ENCODE assay signal across 14 cellular contexts in the genomic region with DNA sequence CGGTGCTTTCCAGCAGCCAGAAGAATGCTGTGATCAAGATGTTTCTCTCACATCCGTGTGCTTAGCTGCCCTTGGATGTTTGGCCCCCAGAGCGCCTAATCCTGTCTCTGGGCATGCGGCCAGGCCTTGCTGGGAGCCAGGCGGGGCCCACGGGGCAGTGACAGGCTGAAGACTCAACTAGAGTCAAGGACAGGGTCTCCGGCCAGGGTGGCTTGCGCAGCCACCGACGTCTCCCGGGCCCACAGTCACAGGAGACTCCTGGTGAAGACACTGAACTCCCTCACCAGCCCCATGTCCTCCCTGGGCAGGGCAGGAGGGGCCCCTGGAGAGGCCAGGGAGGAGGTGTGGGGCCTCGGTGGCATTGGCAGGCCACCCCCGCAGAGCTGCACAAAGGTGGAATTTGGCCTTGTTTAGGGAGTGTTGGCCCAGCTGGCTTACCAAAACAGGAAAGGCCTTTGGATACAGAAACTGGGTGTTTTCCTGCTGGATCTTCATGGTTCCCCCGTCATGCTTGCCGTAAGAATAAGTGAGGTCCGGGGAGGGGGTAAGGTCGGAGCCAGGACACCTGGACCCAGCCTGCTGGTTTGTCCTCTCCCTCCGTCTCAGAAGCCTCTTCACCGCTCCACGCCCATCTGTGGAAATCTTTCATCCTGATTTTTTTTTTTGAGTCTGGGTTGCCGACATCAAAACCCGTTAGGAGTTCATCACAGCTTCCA. TPM values are rescaled to one million over a fixed set of nuclear protein-coding genes. Genes with fewer than 3 reads are reported as not detected.
DNase-seq lines count a peak whose midpoint lies in the region; ATAC-seq, FAIRE-seq and TF ChIP-seq lines count a peak whose summit lies in the region.
"Had no signal": no experiment of that assay in that cellular context is flagged by ENCODE, and none has a peak within 500 bp of the region (broad histone marks: within the 10 kb centered on the region; RNA-seq: fewer than 3 reads in every experiment).

No MANE protein-coding gene starts in this region.

- no peak overlapping the region for H3K9ac ChIP-seq in H9 (ENCODE audit: extremely low read depth, insufficient read length, low read length)
- H3K9ac ChIP-seq in duodenal mucosa (ENCODE audit: low read depth in 1 of 2, low read length in 2 of 2) = peak overlapping the region; percentile 32 to 59
- peak overlapping the region; percentile 58 for H3K9ac ChIP-seq in HepG2 (ENCODE audit: insufficient read depth, low read depth, low read length)
- H3K9ac ChIP-seq in stomach smooth muscle (ENCODE audit: low read length in 2 of 2) = no peak overlapping the region

- no peak overlapping the region for H3K18ac ChIP-seq in H9 (ENCODE audit: insufficient read length, low read depth, low read length)

- H2AFZ ChIP-seq in H9 (ENCODE audit: low read length) = no peak overlapping the region
- H2AFZ ChIP-seq in HepG2 (ENCODE audit: low read length) = no peak overlapping the region

- TF ChIP-seq EP300 in HepG2 (IDR thresholded peaks at IDR 0.05; ENCODE audit: low read depth in 2 of 2, low read length in 2 of 2) = peak in 1 of 2 experiments; percentile 40; a peak in 2 of 4 replicates
- peak; percentile 65; the same call in 1 of the 2 replicates for TF ChIP-seq EP300 in HepG2 (CRISPR knock-in tag; IDR thresholded peaks at IDR 0.05; ENCODE audit: borderline replicate concordance)

- H3T11ph ChIP-seq in H9 (ENCODE audit: low read length) = no peak overlapping the region

- H3K4me1 Mint-ChIP-seq in H9 = no peaks in the 10 kb centered on the region
- H3K4me1 Mint-ChIP-seq: CD4-positive, alpha-beta memory T cell had no signal

- H3K27me3 ChIP-seq in H9 (ENCODE audit: insufficient read depth, low read length) = no peaks in the 10 kb centered on the region
- H3K27me3 ChIP-seq in duodenal mucosa (ENCODE audit: control insufficient read depth in 1 of 2, insufficient read depth in 2 of 2, low read length in 2 of 2) = no peaks in the 10 kb centered on the region
- no peaks in the 10 kb centered on the region for H3K27me3 ChIP-seq in HepG2 (ENCODE audit: control insufficient read depth in 1 of 2, insufficient read depth in 2 of 2, low read length in 2 of 2)
- H3K27me3 ChIP-seq in stomach smooth muscle (ENCODE audit: control insufficient read depth in 1 of 2, insufficient read depth in 2 of 2, low read length in 2 of 2) = no peaks in the 10 kb centered on the region

- H3K4me3 ChIP-seq in duodenal mucosa (ENCODE audit: low read depth in 1 of 2, low read length in 2 of 2) (peak overlapping the region in 1 of 2 donors; percentile 15), HepG2 (replicated peaks in 1 of 3; ENCODE audit: insufficient read depth in 1 of 3, low read depth in 2 of 3, low read length in 3 of 3) (peak overlapping the region; percentile 30 to 65 (median 32); a peak in 5 of 6 replicates), stomach smooth muscle (ENCODE audit: low read length in 2 of 2) (no peak overlapping the region)

- H4K91ac ChIP-seq in H9 (ENCODE audit: insufficient read length, low read depth, low read length) = no peak overlapping the region

- H2BK20ac ChIP-seq in H9 (ENCODE audit: low read depth, low read length, poor library complexity, severe bottlenecking) = no peak overlapping the region

- TF ChIP-seq RAD21 in HepG2 (CRISPR knock-in tag; IDR thresholded peaks at IDR 0.05) = peak; percentile 39; the same call in 1 of the 2 replicates

- intact Hi-C loops in HepG2 (cut with micrococcal nuclease; ENCODE audit: unreplicated experiment) = loop anchor here (5.0 kb wide), 1 partner anchor 56 kb away; no protein-coding TSS in a partner anchor

- H3K27ac Mint-ChIP-seq in H9 = peak overlapping the region in 2 of 3 experiments; percentile 23 to 44; a peak in 1 of 7 replicates
- H3K27ac Mint-ChIP-seq: CD4-positive, alpha-beta memory T cell had no signal

- CTCF ChIA-PET in HepG2 (lab: Yijun Ruan, JAX; ENCODE audit: low intra/inter-chr PET ratio, low total read pairs) = interaction anchor here (3.0 kb wide), 1 partner anchor 94 kb away, joined by 16 read pairs; no protein-coding TSS in a partner anchor

- POLR2A ChIA-PET in HepG2 (lab: Yijun Ruan, JAX) = interaction anchor here (0.6 to 3.1 kb wide), 20 partner anchors 9 to 129 kb away, joined by 3 to 24 read pairs (median 6); a partner anchor contains a TSS

- no peak overlapping the region for H2BK120ac ChIP-seq in H9 (ENCODE audit: low read depth, low read length, poor library complexity, severe bottlenecking)

- no peak overlapping the region for H2BK12ac ChIP-seq in H9 (ENCODE audit: insufficient read length, low read depth, low read length)

- TF ChIP-seq POLR2A in HepG2 (IDR thresholded peaks at IDR 0.05; ENCODE audit: insufficient read depth in 1 of 2, low read depth in 2 of 2, low read length in 2 of 2) = peak in 1 of 2 experiments; percentile 17; a peak in 1 of 4 replicates

- in situ Hi-C loops in HepG2 (cut with HindIII; ENCODE audit: extremely low pct_ligation_motif_present, low pct_unique_long_range_greater_than_20kb) = loop anchor here (5.0 kb wide), 1 partner anchor 91 kb away; no protein-coding TSS in a partner anchor

- no peaks in the 10 kb centered on the region for H3K9me3 Mint-ChIP-seq in H9
- H3K9me3 Mint-ChIP-seq: CD4-positive, alpha-beta memory T cell had no signal

- H4K20me1 ChIP-seq in H9 (ENCODE audit: control insufficient read depth, insufficient read depth, insufficient read length) (no peaks in the 10 kb centered on the region), HepG2 (ENCODE audit: insufficient read depth, low read length) (no peaks in the 10 kb centered on the region)

- H4K5ac ChIP-seq in H9 (ENCODE audit: insufficient read length, low read depth, low read length) = no peak overlapping the region

- no CpG with 5 or more reads among the region's 22 CpGs for WGBS in H9 (ENCODE audit: extremely low coverage, insufficient read length, low lambda C conversion rate)
- 2% methylated on average over 13 of the region's 22 CpGs for WGBS in HepG2 (ENCODE audit: low lambda C conversion rate)

- no peak overlapping the region for H2BK15ac ChIP-seq in H9 (ENCODE audit: low read depth, low read length)

- peaks cover 16 to 47% of the 10 kb centered on the region in 2 donors for H3K36me3 ChIP-seq in duodenal mucosa (ENCODE audit: control insufficient read depth in 1 of 2, insufficient read depth in 2 of 2, low read length in 2 of 2)
- H3K36me3 ChIP-seq in HepG2 (replicated peaks in 1 of 2; ENCODE audit: control insufficient read depth in 1 of 2, insufficient read depth in 2 of 2, low read length in 2 of 2) = peaks cover 4 to 8% of the 10 kb centered on the region in 2 experiments
- peaks cover 27 to 38% of the 10 kb centered on the region in 2 donors for H3K36me3 ChIP-seq in stomach smooth muscle (ENCODE audit: control insufficient read depth in 2 of 2, insufficient read depth in 2 of 2, low read length in 2 of 2)

- H3K4me3 Mint-ChIP-seq in H9 = no peak overlapping the region; a peak in 1 of 5 replicates
- H3K4me3 Mint-ChIP-seq: CD4-positive, alpha-beta memory T cell had no signal

- H3K79me2 ChIP-seq in H9 (ENCODE audit: insufficient read depth, low read length) = no peaks in the 10 kb centered on the region
- no peaks in the 10 kb centered on the region for H3K79me2 ChIP-seq in HepG2 (ENCODE audit: insufficient read depth, low read length)

- peaks cover 26 to 60% (median 55%) of the 10 kb centered on the region in 3 experiments for H3K36me3 Mint-ChIP-seq in H9 (ENCODE audit: insufficient read depth in 1 of 3, low read depth in 3 of 3)

- no peak overlapping the region for H2BK5ac ChIP-seq in H9 (ENCODE audit: insufficient read length, low read length)

- FAIRE-seq in HepG2 (lab: Jason Lieb, UNC) = peak; percentile 85
- FAIRE-seq: RCC 7860, TTC549 had no signal

- H4K8ac ChIP-seq in H9 (replicated peaks; ENCODE audit: insufficient read length, low read depth, low read length) = no peak overlapping the region

- H3K4ac ChIP-seq in H9 (ENCODE audit: low read depth, low read length) = no peak overlapping the region

- H3K56ac ChIP-seq in H9 (ENCODE audit: insufficient read length, low read depth, low read length) = no peak overlapping the region

- H3K23ac ChIP-seq in H9 (ENCODE audit: insufficient read length, low read depth, low read length) = no peak overlapping the region

- DNase-seq in H9 (no peak), HepG2 (ENCODE audit: low spot score) (peak; percentile 90), HK-2 (ENCODE audit: unreplicated experiment) (no peak), GM10266 (ENCODE audit: extremely low spot score) (no peak), SHP77 treated with DMSO at 0.1 percent for 48 hours (lab: John Stamatoyannopoulos, UW) (no peak)
- DNase-seq in stimulated activated CD4-positive, alpha-beta T cell treated with anti-CD3 and anti-CD28 coated beads, Interleukin-4, amount 100 ng/mL, for 4 hours = no peak
- DNase-seq: activated CD8-positive, alpha-beta memory T cell treated with anti-CD3 and anti-CD28 coated beads, Interleukin-2, amount 50 U/mL, for 4 hours; amniotic stem cell; CD4-positive, alpha-beta memory T cell; GOT3 had no signal

- H3K9me3 ChIP-seq in H9 (ENCODE audit: control insufficient read depth, low read depth, low read length) = no peaks in the 10 kb centered on the region
- H3K9me3 ChIP-seq in duodenal mucosa (ENCODE audit: control insufficient read depth in 1 of 2, low read length in 2 of 2) = no peaks in the 10 kb centered on the region
- no peaks in the 10 kb centered on the region for H3K9me3 ChIP-seq in HepG2 (ENCODE audit: low read length)
- H3K9me3 ChIP-seq in stomach smooth muscle (ENCODE audit: control insufficient read depth in 2 of 2, low read length in 2 of 2) = no peaks in the 10 kb centered on the region

- BruUV-seq in HepG2 (replicated peaks; lab: Mats Ljungman, UMichigan) = no TSS peak

- H3K79me1 ChIP-seq in H9 (ENCODE audit: insufficient read depth, low read depth, low read length, poor library complexity, severe bottlenecking) = no peaks in the 10 kb centered on the region

- H3K4me2 ChIP-seq in H9 (ENCODE audit: insufficient read depth, insufficient read length, low read length) (no peak overlapping the region), HepG2 (ENCODE audit: low read depth, low read length) (peak overlapping the region; percentile 80)

- no peaks in the 10 kb centered on the region for H3K23me2 ChIP-seq in H9 (ENCODE audit: insufficient read length, low read depth, low read length, poor library complexity, severe bottlenecking)

- H3K4me1 ChIP-seq in H9 (ENCODE audit: insufficient read depth, low read length) = no peaks in the 10 kb centered on the region
- peaks cover 18 to 22% of the 10 kb centered on the region in 2 donors for H3K4me1 ChIP-seq in duodenal mucosa (ENCODE audit: control insufficient read depth in 1 of 2, insufficient read depth in 2 of 2, low read length in 2 of 2)
- H3K4me1 ChIP-seq in HepG2 (ENCODE audit: insufficient read depth, low read length) = peaks cover 47% of the 10 kb centered on the region
- H3K4me1 ChIP-seq in stomach smooth muscle (ENCODE audit: control insufficient read depth, insufficient read depth, low read length) = peaks cover 9% of the 10 kb centered on the region

- H3K14ac ChIP-seq in H9 (ENCODE audit: insufficient read depth, low read length) = no peak overlapping the region

- no peak for TF ChIP-seq CTCF in H9 (conservative IDR thresholded peaks at IDR 0.05)
- TF ChIP-seq CTCF in HepG2 (CRISPR knock-in tag; IDR thresholded peaks at IDR 0.05) = peak; percentile 25; the same call in 1 of the 2 replicates
- no peak for TF ChIP-seq CTCF in GM10266 (IDR thresholded peaks at IDR 0.05; ENCODE audit: control insufficient read depth, insufficient read depth, low read depth, missing control alignments)

- no peak overlapping the region for H3K27ac ChIP-seq in H9 (ENCODE audit: insufficient read length, low read depth, low read length)
- peak overlapping the region; percentile 20 for H3K27ac ChIP-seq in duodenal mucosa (ENCODE audit: low read depth, low read length)
- peak overlapping the region; percentile 91 for H3K27ac ChIP-seq in HepG2 (ENCODE audit: extremely low read length, insufficient read depth, low read length)
- peak overlapping the region; percentile 46 for H3K27ac ChIP-seq in stomach smooth muscle (ENCODE audit: low read length)

- H2AK5ac ChIP-seq in H9 (ENCODE audit: insufficient read length, low read length) = no peak overlapping the region

- H3K27me3 Mint-ChIP-seq in H9 (ENCODE audit: low read depth) = no peaks in the 10 kb centered on the region
- H3K27me3 Mint-ChIP-seq: CD4-positive, alpha-beta memory T cell had no signal

- ATAC-seq in HepG2 = peak; percentile 80

RNA-seq across cellular contexts. Expression of a gene that starts 10.0 kb away (rescaled TPM):
- total RNA-seq in H9 (2021) = 83.7 and 83.9 TPM in 2 replicates
- 41.9 and 66.9 TPM in 2 replicates for total RNA-seq in HepG2 (2016; rRNA removed; fragmentation: Illumina TruSeq; extraction: Trizol)
- total RNA-seq in HepG2 (2016; cell fraction: cytosol; rRNA removed; fragmentation: Illumina TruSeq; extraction: Trizol; ENCODE audit: low read depth) = 18.8 and 21.5 TPM in 2 replicates
- 44.6 and 65.2 TPM in 2 replicates for total RNA-seq in HepG2 (2016; cell fraction: insoluble cytoplasmic fraction; rRNA removed; fragmentation: Illumina TruSeq; extraction: Trizol)
- total RNA-seq in HepG2 (2016; cell fraction: membrane; rRNA removed; fragmentation: Illumina TruSeq; extraction: Trizol) = 20.5 and 26.2 TPM in 2 replicates
- 38.7 and 47.0 TPM in 2 replicates for total RNA-seq in HepG2 (2016; cell fraction: nucleus; rRNA removed; fragmentation: Illumina TruSeq; extraction: Trizol)
- polyA plus RNA-seq in HepG2 (2011; rRNA removed) = 34.3 and 39.2 TPM in 2 replicates
- polyA plus RNA-seq in HepG2 (2011; cell fraction: cytosol; rRNA removed) = 40.7 and 105 TPM in 2 replicates
- polyA plus RNA-seq in HepG2 (2011; cell fraction: nucleus; rRNA removed) = 81.3 and 103 TPM in 2 replicates
- polyA plus RNA-seq in HepG2 (2012) = 23.8 and 33.4 TPM in 2 replicates
- 23.8 and 28.5 TPM in 2 replicates for polyA plus RNA-seq in HepG2 (2016; cell fraction: cytosol; fragmentation: Illumina TruSeq; extraction: Trizol; ENCODE audit: low read depth)
- 44.9 and 52.6 TPM in 2 replicates for polyA plus RNA-seq in HepG2 (2016; cell fraction: insoluble cytoplasmic fraction; fragmentation: Illumina TruSeq; extraction: Trizol; ENCODE audit: low read depth)
- 17.9 and 21.2 TPM in 2 replicates for polyA plus RNA-seq in HepG2 (2016; cell fraction: membrane; fragmentation: Illumina TruSeq; extraction: Trizol; ENCODE audit: low read depth)
- 72.2 and 84.5 TPM in 2 replicates for polyA plus RNA-seq in HepG2 (2016; cell fraction: nucleus; fragmentation: Illumina TruSeq; extraction: Trizol; ENCODE audit: insufficient read depth, low read depth)
- 40.5 and 74.3 TPM in 2 replicates for polyA minus RNA-seq in HepG2 (2011; rRNA and poly(A)+ RNA removed; ENCODE audit: low replicate concordance)
- polyA minus RNA-seq in HepG2 (2011; cell fraction: cytosol; rRNA and poly(A)+ RNA removed) = 34.4 and 46.1 TPM in 2 replicates
- 8.9 and 9.0 TPM in 2 replicates for polyA minus RNA-seq in HepG2 (2011; cell fraction: nucleus; rRNA and poly(A)+ RNA removed)

RNA-seq across cellular contexts. Expression of a gene that starts 27.6 kb away (rescaled TPM):
- total RNA-seq in H9 (2021) (26.6 and 27.4 TPM in 2 replicates), HepG2 (2016; rRNA removed; fragmentation: Illumina TruSeq; extraction: Trizol) (113 and 124 TPM in 2 replicates)
- 167 and 206 TPM in 2 replicates for total RNA-seq in HepG2 (2016; cell fraction: cytosol; rRNA removed; fragmentation: Illumina TruSeq; extraction: Trizol; ENCODE audit: low read depth)
- 112 and 125 TPM in 2 replicates for total RNA-seq in HepG2 (2016; cell fraction: insoluble cytoplasmic fraction; rRNA removed; fragmentation: Illumina TruSeq; extraction: Trizol)
- total RNA-seq in HepG2 (2016; cell fraction: membrane; rRNA removed; fragmentation: Illumina TruSeq; extraction: Trizol) = 130 and 170 TPM in 2 replicates
- 42.6 and 51.4 TPM in 2 replicates for total RNA-seq in HepG2 (2016; cell fraction: nucleus; rRNA removed; fragmentation: Illumina TruSeq; extraction: Trizol)
- polyA plus RNA-seq in HepG2 (2011; rRNA removed) = 115 and 120 TPM in 2 replicates
- 103 and 156 TPM in 2 replicates for polyA plus RNA-seq in HepG2 (2011; cell fraction: cytosol; rRNA removed)
- polyA plus RNA-seq in HepG2 (2011; cell fraction: nucleus; rRNA removed) = 88.3 and 90.1 TPM in 2 replicates
- 74.3 and 76.0 TPM in 2 replicates for polyA plus RNA-seq in HepG2 (2012)
- polyA plus RNA-seq in HepG2 (2016; cell fraction: cytosol; fragmentation: Illumina TruSeq; extraction: Trizol; ENCODE audit: low read depth) = 282 and 316 TPM in 2 replicates
- polyA plus RNA-seq in HepG2 (2016; cell fraction: insoluble cytoplasmic fraction; fragmentation: Illumina TruSeq; extraction: Trizol; ENCODE audit: low read depth) = 152 and 183 TPM in 2 replicates
- 195 and 222 TPM in 2 replicates for polyA plus RNA-seq in HepG2 (2016; cell fraction: membrane; fragmentation: Illumina TruSeq; extraction: Trizol; ENCODE audit: low read depth)
- polyA plus RNA-seq in HepG2 (2016; cell fraction: nucleus; fragmentation: Illumina TruSeq; extraction: Trizol; ENCODE audit: insufficient read depth, low read depth) = 119 and 134 TPM in 2 replicates
- 46.3 and 144 TPM in 2 replicates for polyA minus RNA-seq in HepG2 (2011; rRNA and poly(A)+ RNA removed; ENCODE audit: low replicate concordance)
- 48.8 and 63.0 TPM in 2 replicates for polyA minus RNA-seq in HepG2 (2011; cell fraction: cytosol; rRNA and poly(A)+ RNA removed)
- 20.3 and 21.1 TPM in 2 replicates for polyA minus RNA-seq in HepG2 (2011; cell fraction: nucleus; rRNA and poly(A)+ RNA removed)

RNA-seq across cellular contexts. Expression of a gene that starts 33.7 kb away (rescaled TPM):
- total RNA-seq in H9 (2021) = 255 and 265 TPM in 2 replicates
- total RNA-seq in HepG2 (2016; rRNA removed; fragmentation: Illumina TruSeq; extraction: Trizol) = 50.5 and 79.2 TPM in 2 replicates
- total RNA-seq in HepG2 (2016; cell fraction: cytosol; rRNA removed; fragmentation: Illumina TruSeq; extraction: Trizol; ENCODE audit: low read depth) = 72.9 and 77.7 TPM in 2 replicates
- 43.4 and 84.1 TPM in 2 replicates for total RNA-seq in HepG2 (2016; cell fraction: insoluble cytoplasmic fraction; rRNA removed; fragmentation: Illumina TruSeq; extraction: Trizol)
- total RNA-seq in HepG2 (2016; cell fraction: membrane; rRNA removed; fragmentation: Illumina TruSeq; extraction: Trizol) = 104 and 106 TPM in 2 replicates
- 38.3 and 43.3 TPM in 2 replicates for total RNA-seq in HepG2 (2016; cell fraction: nucleus; rRNA removed; fragmentation: Illumina TruSeq; extraction: Trizol)
- polyA plus RNA-seq in HepG2 (2011; rRNA removed) = 58.7 and 63.3 TPM in 2 replicates
- 37.8 and 48.2 TPM in 2 replicates for polyA plus RNA-seq in HepG2 (2011; cell fraction: cytosol; rRNA removed)
- 99.5 and 105 TPM in 2 replicates for polyA plus RNA-seq in HepG2 (2011; cell fraction: nucleus; rRNA removed)
- polyA plus RNA-seq in HepG2 (2012) = 48.3 and 71.8 TPM in 2 replicates
- polyA plus RNA-seq in HepG2 (2016; cell fraction: cytosol; fragmentation: Illumina TruSeq; extraction: Trizol; ENCODE audit: low read depth) = 108 and 114 TPM in 2 replicates
- polyA plus RNA-seq in HepG2 (2016; cell fraction: insoluble cytoplasmic fraction; fragmentation: Illumina TruSeq; extraction: Trizol; ENCODE audit: low read depth) = 86.3 and 104 TPM in 2 replicates
- 117 and 124 TPM in 2 replicates for polyA plus RNA-seq in HepG2 (2016; cell fraction: membrane; fragmentation: Illumina TruSeq; extraction: Trizol; ENCODE audit: low read depth)
- 140 and 145 TPM in 2 replicates for polyA plus RNA-seq in HepG2 (2016; cell fraction: nucleus; fragmentation: Illumina TruSeq; extraction: Trizol; ENCODE audit: insufficient read depth, low read depth)
- 26.8 and 58.6 TPM in 2 replicates for polyA minus RNA-seq in HepG2 (2011; rRNA and poly(A)+ RNA removed; ENCODE audit: low replicate concordance)
- 32.1 and 33.1 TPM in 2 replicates for polyA minus RNA-seq in HepG2 (2011; cell fraction: cytosol; rRNA and poly(A)+ RNA removed)
- 35.5 and 41.4 TPM in 2 replicates for polyA minus RNA-seq in HepG2 (2011; cell fraction: nucleus; rRNA and poly(A)+ RNA removed)

Comparison
In these comparisons a context has a peak if more than half of its experiments do, and no peak if none do; other contexts are left out.
1. H3K9ac ChIP-seq: peak in duodenal mucosa (2 of 2) and HepG2 (single experiment); none in H9 (single experiment) and stomach smooth muscle (0 of 2).
2. H3K4me3 ChIP-seq: peak in HepG2 (3 of 3); none in stomach smooth muscle (0 of 2).